ENCODE assay signal across 8 cellular contexts in the genomic region with DNA sequence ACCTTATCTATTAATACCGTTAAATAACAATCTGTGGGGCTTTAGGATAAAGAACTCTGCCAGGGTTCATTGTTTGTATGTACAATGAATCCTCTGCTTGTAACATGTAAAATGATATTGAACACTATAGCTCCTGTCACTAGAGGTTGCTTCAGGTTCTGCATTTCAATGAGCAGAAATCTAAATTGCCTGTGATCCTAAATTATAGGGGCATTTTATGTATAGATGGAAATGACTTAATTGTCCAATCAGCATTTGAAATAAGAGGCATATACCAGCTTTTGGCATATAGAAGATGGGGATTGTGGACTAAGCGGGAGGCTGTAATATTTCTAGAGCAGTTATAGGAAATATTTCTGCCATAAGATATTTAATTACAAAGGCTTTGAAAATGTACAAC. TPM values are rescaled to one million over a fixed set of nuclear protein-coding genes. Genes with fewer than 3 reads are reported as not detected.
DNase-seq lines count a peak whose midpoint lies in the region; ATAC-seq and TF ChIP-seq lines count a peak whose summit lies in the region.

No MANE protein-coding gene starts in this region.

- H3K9me3 ChIP-seq in psoas muscle, result no peaks in the 10 kb centered on the region

- H3K4me3 ChIP-seq in coronary artery, result peak overlapping the region; percentile 97
- peak overlapping the region; percentile 98 for H3K4me3 ChIP-seq in psoas muscle

- intact Hi-C loops in psoas muscle (cut with DNase I), result loop anchor here (5.0 kb wide), 3 partner anchors 64 to 119 kb away; no protein-coding TSS in a partner anchor

- peaks cover 45% of the 10 kb centered on the region for H3K4me1 ChIP-seq in psoas muscle

- no peak overlapping the region for H3K27ac ChIP-seq in coronary artery
- H3K27ac ChIP-seq in psoas muscle, result no peak overlapping the region

- H3K27me3 ChIP-seq in psoas muscle (ENCODE audit: insufficient read depth in 3 of 3, low read length in 2 of 3), result no peaks in the 10 kb centered on the region

- ATAC-seq in psoas muscle (no peak), GM21526 (IDR thresholded peaks at IDR 0.05; ENCODE audit: low FRiP score, unreplicated experiment) (no peak)

- TF ChIP-seq CTCF in coronary artery (IDR thresholded peaks at IDR 0.05) (no peak), psoas muscle (IDR thresholded peaks at IDR 0.05) (no peak)

- 40 to 67% (median 57%) methylated on average over 2 of the region's 2 CpGs for WGBS in psoas muscle, 3 donors

- no peaks in the 10 kb centered on the region for H3K36me3 ChIP-seq in psoas muscle (ENCODE audit: insufficient read depth in 1 of 2, low read depth in 1 of 2)

- DNase-seq in NCI-H82 (lab: John Stamatoyannopoulos, UW) (peak; percentile 21), NCI-H82 treated with DMSO at 0.1 percent for 48 hours (lab: John Stamatoyannopoulos, UW; ENCODE audit: unreplicated experiment) (no peak), NCI-H526 (lab: John Stamatoyannopoulos, UW) (peak; percentile 40 to 51), coronary artery (ENCODE audit: low spot score) (no peak), psoas muscle (no peak), medulla oblongata (ENCODE audit: extremely low spot score) (no peak)
- no peak for DNase-seq in stimulated activated CD4-positive, alpha-beta T cell treated with anti-CD3 and anti-CD28 coated beads, Interleukin-4, amount 100 ng/mL, for 1 hour

RNA-seq across cellular contexts. Expression of a gene that starts 2.0 kb away (rescaled TPM):
- total RNA-seq in psoas muscle, result 10 to 100 TPM; 13.0 to 56.9 (median 23.3) TPM
- 10 to 100 TPM; 11.9 to 36.2 (median 14.2) TPM for polyA plus RNA-seq in psoas muscle

Comparison
In these comparisons a context has a peak if more than half of its experiments do, and no peak if none do; other contexts are left out.
1. DNase-seq: peak in NCI-H82 (single experiment) and NCI-H526 (2 of 2); none in NCI-H82 treated with DMSO at 0.1 percent for 48 hours (single experiment), coronary artery (single experiment), psoas muscle (0 of 2), medulla oblongata (single experiment) and stimulated activated CD4-positive, alpha-beta T cell treated with anti-CD3 and anti-CD28 coated beads, Interleukin-4, amount 100 ng/mL, for 1 hour (single experiment).